8 cellular contexts compared by ENCODE assay signal in the genomic region with DNA sequence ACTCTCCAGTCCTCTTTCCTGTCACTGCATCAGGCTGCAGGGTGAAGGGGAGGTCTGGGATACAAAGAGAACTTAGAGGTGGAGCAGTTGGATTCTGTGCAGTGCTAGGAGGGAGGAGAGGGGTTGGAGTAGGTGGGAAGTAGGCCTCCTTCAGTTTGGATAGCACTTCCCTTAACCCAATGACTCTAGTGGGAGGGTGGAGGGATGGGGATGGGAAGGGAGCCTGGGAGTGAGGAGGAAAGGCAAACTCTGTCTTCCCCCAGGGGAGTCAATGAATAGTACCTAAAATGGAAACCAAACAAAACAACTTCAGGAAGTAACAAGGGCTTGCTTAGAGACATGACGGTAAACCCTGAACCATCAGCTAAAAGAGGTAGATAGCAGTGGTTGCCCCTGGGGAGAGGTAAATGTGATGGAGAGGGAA. TPM values are rescaled to one million over a fixed set of nuclear protein-coding genes. Genes with fewer than 3 reads are reported as not detected.
DNase-seq lines count a peak whose midpoint lies in the region; ATAC-seq and TF ChIP-seq lines count a peak whose summit lies in the region.

No MANE protein-coding gene starts in this region.

- peaks cover 17% of the 10 kb centered on the region for H3K4me1 Mint-ChIP-seq in activated T-cell treated with anti-CD3 and anti-CD28 coated beads, Interleukin-2, amount 50 U/mL, for 4 hours (ENCODE audit: low read depth)

- DNase-seq in activated T-cell treated with anti-CD3 and anti-CD28 coated beads, Interleukin-2, amount 50 U/mL, for 4 hours: no peak
- no peak for DNase-seq in activated T-cell treated with anti-CD3 and anti-CD28 coated beads, Interleukin-2, amount 50 U/mL, for 1 hour
- DNase-seq in dorsolateral prefrontal cortex (no peak), mesendoderm (peak; percentile 83), upper lobe of left lung (no peak), SHP77 treated with DMSO at 0.1 percent for 48 hours (lab: John Stamatoyannopoulos, UW) (no peak), RKO (ENCODE audit: low spot score) (no peak), MM.1S (no peak)

- H3K4me1 ChIP-seq in mesendoderm (ENCODE audit: control insufficient read depth, low read depth, low read length) (peaks cover 2% of the 10 kb centered on the region), upper lobe of left lung (peaks cover 68 to 84% (median 75%) of the 10 kb centered on the region in 4 donors), MM.1S (ENCODE audit: low read length) (no peaks in the 10 kb centered on the region)

- H3K79me2 ChIP-seq in mesendoderm (ENCODE audit: control insufficient read depth, insufficient read depth, low read length) (no peaks in the 10 kb centered on the region), MM.1S (ENCODE audit: low read length) (no peaks in the 10 kb centered on the region)

- no peak for TF ChIP-seq EP300 in upper lobe of left lung (IDR thresholded peaks at IDR 0.05)

- H3K36me3 ChIP-seq in mesendoderm (ENCODE audit: control insufficient read depth, insufficient read depth, low read length) (no peaks in the 10 kb centered on the region), upper lobe of left lung (peaks cover 0 to 20% (median 10%) of the 10 kb centered on the region in 4 donors), MM.1S (replicated peaks; ENCODE audit: insufficient read depth, low read length) (no peaks in the 10 kb centered on the region)

- peak overlapping the region; percentile 43 for H3K4me3 Mint-ChIP-seq in activated T-cell treated with anti-CD3 and anti-CD28 coated beads, Interleukin-2, amount 50 U/mL, for 4 hours

- H3K9ac ChIP-seq in mesendoderm (ENCODE audit: low read length): no peak overlapping the region
- no peak overlapping the region for H3K9ac ChIP-seq in MM.1S (ENCODE audit: low read length)

- no peak overlapping the region for H2AFZ ChIP-seq in MM.1S (ENCODE audit: low read length)

- no peak overlapping the region for H3K23ac ChIP-seq in mesendoderm (ENCODE audit: low read length)

- intact Hi-C loops in dorsolateral prefrontal cortex (cut with DNase I): no loop called here

- ATAC-seq in activated T-cell treated with anti-CD3 and anti-CD28 coated beads, Interleukin-2, amount 50 U/mL, for 4 hours: no peak
- ATAC-seq in upper lobe of left lung (ENCODE audit: low FRiP score in 2 of 2): peak; percentile 8 to 56

- peak overlapping the region; percentile 35 for H3K56ac ChIP-seq in mesendoderm (ENCODE audit: low read length)

- H3K9me3 Mint-ChIP-seq in activated T-cell treated with anti-CD3 and anti-CD28 coated beads, Interleukin-2, amount 50 U/mL, for 4 hours: no peaks in the 10 kb centered on the region

- H3F3A ChIP-seq in MM.1S (ENCODE audit: insufficient read depth, low read length): no peaks in the 10 kb centered on the region

- H3K18ac ChIP-seq in mesendoderm (ENCODE audit: low read length): no peak overlapping the region

- H4K5ac ChIP-seq in mesendoderm (ENCODE audit: low read length): no peak overlapping the region

- no peaks in the 10 kb centered on the region for H4K20me1 ChIP-seq in MM.1S (ENCODE audit: insufficient read depth, low read length)

- no peaks in the 10 kb centered on the region for H3K36me3 Mint-ChIP-seq in activated T-cell treated with anti-CD3 and anti-CD28 coated beads, Interleukin-2, amount 50 U/mL, for 4 hours (ENCODE audit: insufficient read depth)

- H3K4me3 ChIP-seq in dorsolateral prefrontal cortex: peak overlapping the region in 39 of 59 donors; percentile 49 to 80 (median 69)
- no peak overlapping the region for H3K4me3 ChIP-seq in mesendoderm (ENCODE audit: low read length)
- H3K4me3 ChIP-seq in upper lobe of left lung: peak overlapping the region in 2 of 4 donors; percentile 63 to 69
- no peak overlapping the region for H3K4me3 ChIP-seq in MM.1S (ENCODE audit: low read length)

- peaks cover 12% of the 10 kb centered on the region for H3K27me3 Mint-ChIP-seq in activated T-cell treated with anti-CD3 and anti-CD28 coated beads, Interleukin-2, amount 50 U/mL, for 4 hours (ENCODE audit: low read depth)

- H2BK15ac ChIP-seq in mesendoderm (replicated peaks; ENCODE audit: low read depth): no peak overlapping the region

- no peak overlapping the region for H4K8ac ChIP-seq in mesendoderm (ENCODE audit: low read depth, low read length)

- no peak overlapping the region for H3K4me2 ChIP-seq in mesendoderm (ENCODE audit: low read length)
- no peak overlapping the region for H3K4me2 ChIP-seq in MM.1S (ENCODE audit: low read depth, low read length)

- H2AK5ac ChIP-seq in mesendoderm (ENCODE audit: low read length): no peak overlapping the region

- no peaks in the 10 kb centered on the region for H3K79me1 ChIP-seq in mesendoderm (ENCODE audit: low read length)

- H3K4ac ChIP-seq in mesendoderm (ENCODE audit: low read depth, low read length): no peak overlapping the region

- H2BK120ac ChIP-seq in mesendoderm (ENCODE audit: low read depth, low read length): no peak overlapping the region

- no peak for TF ChIP-seq POLR2A in upper lobe of left lung (IDR thresholded peaks at IDR 0.05)

- TF ChIP-seq CTCF in dorsolateral prefrontal cortex (IDR thresholded peaks at IDR 0.05 in 54 of 56, conservative IDR thresholded peaks at IDR 0.05 in 2 of 56; ENCODE audit: low read depth in 1 of 56, partially characterized antibody in 56 of 56) (no peak), upper lobe of left lung (IDR thresholded peaks at IDR 0.05) (no peak), MM.1S (IDR thresholded peaks at IDR 0.05; ENCODE audit: low read length) (no peak)

- no peaks in the 10 kb centered on the region for H3K9me2 ChIP-seq in MM.1S (replicated peaks; ENCODE audit: insufficient read depth, low read length)

- no peak overlapping the region for H2BK5ac ChIP-seq in mesendoderm (ENCODE audit: low read length)

- H3K27ac ChIP-seq in dorsolateral prefrontal cortex: peak overlapping the region; percentile 77 to 100 (median 98)
- H3K27ac ChIP-seq in mesendoderm (ENCODE audit: low read depth, low read length): peak overlapping the region; percentile 4
- peak overlapping the region; percentile 60 to 89 (median 88) for H3K27ac ChIP-seq in upper lobe of left lung
- no peak overlapping the region for H3K27ac ChIP-seq in MM.1S (ENCODE audit: low read length)

- no CpG with 5 or more reads among the region's 1 CpG for WGBS in mesendoderm (ENCODE audit: extremely low coverage, insufficient coverage, low lambda C conversion rate)
- WGBS in upper lobe of left lung, 2 donors: 11 to 41% methylated on average over 1 of the region's 1 CpG

- H3K9me3 ChIP-seq in upper lobe of left lung (no peaks in the 10 kb centered on the region), MM.1S (replicated peaks; ENCODE audit: insufficient read depth, low read length) (no peaks in the 10 kb centered on the region)

- no peaks in the 10 kb centered on the region for H3K27me3 ChIP-seq in dorsolateral prefrontal cortex
- no peaks in the 10 kb centered on the region for H3K27me3 ChIP-seq in mesendoderm (ENCODE audit: insufficient read depth, low read length, poor library complexity)
- no peaks in the 10 kb centered on the region for H3K27me3 ChIP-seq in upper lobe of left lung
- H3K27me3 ChIP-seq in MM.1S (replicated peaks; ENCODE audit: insufficient read depth, low read length): peaks cover 13% of the 10 kb centered on the region

RNA-seq across cellular contexts. Expression of a gene that starts 30.7 kb away (rescaled TPM):
- 1 to 10 TPM; 1.3 to 2.0 (median 1.9) TPM for total RNA-seq in activated T-cell treated with anti-CD3 and anti-CD28 coated beads, Interleukin-2, amount 50 U/mL, for 4 hours
- total RNA-seq in dorsolateral prefrontal cortex: 100 to 1,000 TPM in 119 of 120 experiments, 10 to 100 TPM in 1; 88.2 to 740 (median 233) TPM
- 12.4 TPM for polyA plus RNA-seq in mesendoderm (2013, experiment 1 of 2)
- 13.0 TPM for polyA plus RNA-seq in mesendoderm (2013, experiment 2 of 2)
- total RNA-seq in upper lobe of left lung: 100 to 1,000 TPM; 217 to 935 (median 648) TPM

Comparison
In these comparisons a context has a peak if more than half of its experiments do, and no peak if none do; other contexts are left out.
1. ATAC-seq: peak in upper lobe of left lung (2 of 2); none in activated T-cell treated with anti-CD3 and anti-CD28 coated beads, Interleukin-2, amount 50 U/mL, for 4 hours (0 of 2).
2. H3K4me3 ChIP-seq: peak in dorsolateral prefrontal cortex (39 of 59); none in mesendoderm (single experiment) and MM.1S (single experiment).
3. RNA of a gene that starts 30.7 kb away (total RNA-seq): 217 to 935 TPM in upper lobe of left lung and 88.2 to 740 TPM in dorsolateral prefrontal cortex; 1.3 to 2.0 TPM in activated T-cell treated with anti-CD3 and anti-CD28 coated beads, Interleukin-2, amount 50 U/mL, for 4 hours; every median in the first group is over 10 times any median in the second.